Comparison of ENCODE assay signal across 19 cellular contexts in genomic region chrX:99266255-99266654, GRCh38.
DNase-seq lines count a peak whose midpoint lies in the region; ATAC-seq and TF ChIP-seq lines count a peak whose summit lies in the region.
"Had no signal": no experiment of that assay in that cellular context is flagged by ENCODE, and none has a peak within 500 bp of the region (broad histone marks: within the 10 kb centered on the region; RNA-seq: fewer than 3 reads in every experiment).

No MANE protein-coding gene starts in this region.

- H3K4me3 Mint-ChIP-seq in GM23338 (no peak overlapping the region), H9 (no peak overlapping the region), endodermal cell (no peak overlapping the region)
- H3K4me3 Mint-ChIP-seq in naive thymus-derived CD4-positive, alpha-beta T cell, result no peak overlapping the region
- H3K4me3 Mint-ChIP-seq: B cell; CD4-positive, CD25-positive, alpha-beta regulatory T cell; CD8-positive, alpha-beta T cell; HFFc6 had no signal

- no peak overlapping the region for H2AK5ac ChIP-seq in H9 (ENCODE audit: insufficient read length, low read length)

- H3K36me3 Mint-ChIP-seq in GM23338 (ENCODE audit: low read depth), result no peaks in the 10 kb centered on the region
- H3K36me3 Mint-ChIP-seq in H9 (ENCODE audit: insufficient read depth in 1 of 3, low read depth in 3 of 3), result peaks cover 0 to 18% (median 2%) of the 10 kb centered on the region in 3 experiments; a peak in 3 of 7 replicates
- peaks cover 2% of the 10 kb centered on the region for H3K36me3 Mint-ChIP-seq in endodermal cell (ENCODE audit: low read depth)
- H3K36me3 Mint-ChIP-seq in naive thymus-derived CD4-positive, alpha-beta T cell, result no peaks in the 10 kb centered on the region
- H3K36me3 Mint-ChIP-seq: CD4-positive, CD25-positive, alpha-beta regulatory T cell; CD8-positive, alpha-beta T cell had no signal

- H3K27ac ChIP-seq in GM23338 (ENCODE audit: low read depth) (no peak overlapping the region), H9 (ENCODE audit: insufficient read length, low read depth, low read length) (no peak overlapping the region), endodermal cell (ENCODE audit: low read depth, low read length) (no peak overlapping the region)
- H3K27ac ChIP-seq in naive thymus-derived CD4-positive, alpha-beta T cell (ENCODE audit: low read depth, low read length), result no peak overlapping the region
- H3K27ac ChIP-seq: BLaER1, C4-2B had no signal

- H4K8ac ChIP-seq in H9 (replicated peaks; ENCODE audit: insufficient read length, low read depth, low read length), result no peak overlapping the region

- no peaks in the 10 kb centered on the region for H3K9me3 ChIP-seq in H9 (ENCODE audit: control insufficient read depth, low read depth, low read length)
- H3K9me3 ChIP-seq in endodermal cell (ENCODE audit: control insufficient read depth, low read length), result peaks cover 19% of the 10 kb centered on the region
- H3K9me3 ChIP-seq in naive thymus-derived CD4-positive, alpha-beta T cell (ENCODE audit: control insufficient read depth in 2 of 3, low read length in 3 of 3), result no peaks in the 10 kb centered on the region
- H3K9me3 ChIP-seq: Caco-2, HAP-1 had no signal

- H3K4me3 ChIP-seq in GM23338, result no peak overlapping the region
- no peak overlapping the region for H3K4me3 ChIP-seq in endodermal cell (ENCODE audit: low read length)
- no peak overlapping the region for H3K4me3 ChIP-seq in naive thymus-derived CD4-positive, alpha-beta T cell (ENCODE audit: low read length)
- H3K4me3 ChIP-seq: BLaER1, HAP-1 had no signal

- H3K79me2 ChIP-seq in GM23338 (replicated peaks; ENCODE audit: insufficient read depth) (no peaks in the 10 kb centered on the region), H9 (ENCODE audit: insufficient read depth, low read length) (no peaks in the 10 kb centered on the region)

- no peaks in the 10 kb centered on the region for H3K23me2 ChIP-seq in H9 (ENCODE audit: insufficient read length, low read depth, low read length, poor library complexity, severe bottlenecking)

- H3K4me1 Mint-ChIP-seq in GM23338, result no peaks in the 10 kb centered on the region
- H3K4me1 Mint-ChIP-seq in H9, result peaks cover 4% of the 10 kb centered on the region in 2 experiments; a peak in 2 of 4 replicates
- peaks cover 2% of the 10 kb centered on the region for H3K4me1 Mint-ChIP-seq in endodermal cell
- H3K4me1 Mint-ChIP-seq in naive thymus-derived CD4-positive, alpha-beta T cell, result no peaks in the 10 kb centered on the region
- H3K4me1 Mint-ChIP-seq: B cell; CD4-positive, CD25-positive, alpha-beta regulatory T cell had no signal

- no peak overlapping the region for H3K4ac ChIP-seq in H9 (ENCODE audit: low read depth, low read length)

- no peaks in the 10 kb centered on the region for H3K36me3 ChIP-seq in GM23338 (ENCODE audit: insufficient read depth)
- no peaks in the 10 kb centered on the region for H3K36me3 ChIP-seq in endodermal cell (ENCODE audit: control insufficient read depth, insufficient read depth, low read length)
- no peaks in the 10 kb centered on the region for H3K36me3 ChIP-seq in naive thymus-derived CD4-positive, alpha-beta T cell (ENCODE audit: control insufficient read depth in 2 of 3, insufficient read depth in 3 of 3, low read length in 3 of 3)
- H3K36me3 ChIP-seq: BLaER1, HAP-1 had no signal

- no peak overlapping the region for H3K23ac ChIP-seq in H9 (ENCODE audit: insufficient read length, low read depth, low read length)

- DNase-seq in NCI-H748 (lab: John Stamatoyannopoulos, UW; ENCODE audit: unreplicated experiment) (peak; percentile 0), NCI-H748 treated with DMSO at 0.1 percent for 48 hours (lab: John Stamatoyannopoulos, UW) (no peak), GM23338 (ENCODE audit: low spot score) (peak; percentile 19), H9 (peak; percentile 39), endodermal cell (peak; percentile 55), NCI-H128 (lab: John Stamatoyannopoulos, UW; ENCODE audit: unreplicated experiment) (no peak)
- DNase-seq in naive thymus-derived CD4-positive, alpha-beta T cell, result no peak
- DNase-seq: Caco-2; CD4-positive, CD25-positive, alpha-beta regulatory T cell; CD8-positive, alpha-beta T cell; DMS153; DMS79 treated with DMSO at 0.1 percent for 48 hours; GF-D8; HFFc6 had no signal

- H2AFZ ChIP-seq in GM23338, result no peak overlapping the region
- no peak overlapping the region for H2AFZ ChIP-seq in H9 (ENCODE audit: low read length)

- H3F3A ChIP-seq in GM23338 (replicated peaks; ENCODE audit: low read depth), result no peaks in the 10 kb centered on the region

- no peak overlapping the region for H2BK15ac ChIP-seq in H9 (ENCODE audit: low read depth, low read length)

- H2BK120ac ChIP-seq in H9 (ENCODE audit: low read depth, low read length, poor library complexity, severe bottlenecking), result no peak overlapping the region

- no peaks in the 10 kb centered on the region for H3K9me2 ChIP-seq in GM23338 (ENCODE audit: insufficient read depth)

- TF ChIP-seq CTCF in GM23338 (conservative IDR thresholded peaks at IDR 0.05; ENCODE audit: low read depth in 2 of 2) (peak; percentile 21 to 49; a peak in 2 of 4 replicates), H9 (conservative IDR thresholded peaks at IDR 0.05) (peak; percentile 58), endodermal cell (conservative IDR thresholded peaks at IDR 0.05) (peak; percentile 59)

- H3K9ac ChIP-seq in H9 (ENCODE audit: extremely low read depth, insufficient read length, low read length) (no peak overlapping the region), endodermal cell (ENCODE audit: extremely low read depth, low read length, poor library complexity, severe bottlenecking) (no peak overlapping the region)
- H3K9ac ChIP-seq: BLaER1 had no signal

- no peaks in the 10 kb centered on the region for H3K27me3 ChIP-seq in GM23338 (ENCODE audit: insufficient read depth)
- no peaks in the 10 kb centered on the region for H3K27me3 ChIP-seq in H9 (ENCODE audit: insufficient read depth, low read length)
- no peaks in the 10 kb centered on the region for H3K27me3 ChIP-seq in endodermal cell (ENCODE audit: control insufficient read depth, insufficient read depth, low read length, poor library complexity, severe bottlenecking)
- H3K27me3 ChIP-seq in naive thymus-derived CD4-positive, alpha-beta T cell (ENCODE audit: control insufficient read depth in 2 of 2, insufficient read depth in 2 of 2, low read length in 2 of 2), result no peaks in the 10 kb centered on the region

- no CpG with 5 or more reads among the region's 2 CpGs for WGBS in H9 (ENCODE audit: extremely low coverage, insufficient read length, low lambda C conversion rate)
- no CpG with 5 or more reads among the region's 2 CpGs for WGBS in endodermal cell (ENCODE audit: insufficient coverage in 1 of 2, insufficient read length in 1 of 2), 2 experiments

- H3K4me1 ChIP-seq in GM23338 (ENCODE audit: insufficient read depth), result no peaks in the 10 kb centered on the region
- H3K4me1 ChIP-seq in H9 (ENCODE audit: insufficient read depth, low read length), result no peaks in the 10 kb centered on the region
- no peaks in the 10 kb centered on the region for H3K4me1 ChIP-seq in endodermal cell (ENCODE audit: control insufficient read depth, insufficient read depth, low read length)
- H3K4me1 ChIP-seq in naive thymus-derived CD4-positive, alpha-beta T cell (ENCODE audit: control insufficient read depth in 2 of 2, insufficient read depth in 2 of 2, low read length in 2 of 2), result no peaks in the 10 kb centered on the region
- H3K4me1 ChIP-seq: BLaER1, Caco-2, HAP-1 had no signal

- H3K79me1 ChIP-seq in H9 (ENCODE audit: insufficient read depth, low read depth, low read length, poor library complexity, severe bottlenecking), result no peaks in the 10 kb centered on the region

- no peak overlapping the region for H3K14ac ChIP-seq in H9 (ENCODE audit: insufficient read depth, low read length)

- no peak overlapping the region for H4K5ac ChIP-seq in H9 (ENCODE audit: insufficient read length, low read depth, low read length)

- H3T11ph ChIP-seq in H9 (ENCODE audit: low read length), result no peak overlapping the region

- POLR2A ChIA-PET in naive thymus-derived CD4-positive, alpha-beta T cell (lab: Charles Lee), result no interaction called here

- ATAC-seq in GM23338, result no peak
- ATAC-seq in GM19452 (IDR thresholded peaks at IDR 0.05; ENCODE audit: unreplicated experiment), result no peak
- ATAC-seq in naive thymus-derived CD4-positive, alpha-beta T cell, result no peak
- ATAC-seq: CD8-positive, alpha-beta T cell had no signal

- no peak overlapping the region for H2BK20ac ChIP-seq in H9 (ENCODE audit: low read depth, low read length, poor library complexity, severe bottlenecking)

- no peak overlapping the region for H2BK12ac ChIP-seq in H9 (ENCODE audit: insufficient read length, low read depth, low read length)

- H3K18ac ChIP-seq in H9 (ENCODE audit: insufficient read length, low read depth, low read length), result no peak overlapping the region

- H3K27me3 Mint-ChIP-seq in GM23338 (ENCODE audit: insufficient read depth, low read depth, poor library complexity) (no peaks in the 10 kb centered on the region), H9 (ENCODE audit: low read depth) (no peaks in the 10 kb centered on the region), endodermal cell (ENCODE audit: insufficient read depth) (no peaks in the 10 kb centered on the region)
- H3K27me3 Mint-ChIP-seq in naive thymus-derived CD4-positive, alpha-beta T cell, result no peaks in the 10 kb centered on the region
- H3K27me3 Mint-ChIP-seq: B cell; CD4-positive, CD25-positive, alpha-beta regulatory T cell had no signal

- H3K27ac Mint-ChIP-seq in GM23338, result no peak overlapping the region
- no peak overlapping the region for H3K27ac Mint-ChIP-seq in H9
- H3K27ac Mint-ChIP-seq in endodermal cell, result no peak overlapping the region
- no peak overlapping the region for H3K27ac Mint-ChIP-seq in naive thymus-derived CD4-positive, alpha-beta T cell
- H3K27ac Mint-ChIP-seq: B cell; CD4-positive, CD25-positive, alpha-beta regulatory T cell; CD8-positive, alpha-beta T cell; HFFc6 had no signal

- H3K56ac ChIP-seq in H9 (ENCODE audit: insufficient read length, low read depth, low read length), result no peak overlapping the region

- H2BK5ac ChIP-seq in H9 (ENCODE audit: insufficient read length, low read length), result no peak overlapping the region

- H3K9me3 Mint-ChIP-seq in GM23338 (peaks cover 7% of the 10 kb centered on the region; the same call in 1 of the 3 replicates), H9 (peaks cover 12 to 17% of the 10 kb centered on the region in 2 experiments), endodermal cell (peaks cover 14% of the 10 kb centered on the region)
- peaks cover 0 to 10% (median 3%) of the 10 kb centered on the region in 11 donors for H3K9me3 Mint-ChIP-seq in naive thymus-derived CD4-positive, alpha-beta T cell
- H3K9me3 Mint-ChIP-seq: CD8-positive, alpha-beta T cell had no signal

- intact Hi-C loops in naive thymus-derived CD4-positive, alpha-beta T cell (cut with micrococcal nuclease), result no loop called here

- no peak overlapping the region for H3K4me2 ChIP-seq in GM23338
- no peak overlapping the region for H3K4me2 ChIP-seq in H9 (ENCODE audit: insufficient read depth, insufficient read length, low read length)
- H3K4me2 ChIP-seq: BLaER1 had no signal

- no peak overlapping the region for H4K91ac ChIP-seq in H9 (ENCODE audit: insufficient read length, low read depth, low read length)

- H4K20me1 ChIP-seq in GM23338 (replicated peaks; ENCODE audit: insufficient read depth) (no peaks in the 10 kb centered on the region), H9 (ENCODE audit: control insufficient read depth, insufficient read depth, insufficient read length) (no peaks in the 10 kb centered on the region)
- H4K20me1 ChIP-seq: BLaER1 had no signal

- CTCF ChIA-PET in naive thymus-derived CD4-positive, alpha-beta T cell (lab: Charles Lee), result no interaction called here

Comparison
In these comparisons a context has a peak if more than half of its experiments do, and no peak if none do; other contexts are left out.
1. DNase-seq: peak in NCI-H748 (single experiment), GM23338 (single experiment), H9 (single experiment) and endodermal cell (single experiment); none in NCI-H748 treated with DMSO at 0.1 percent for 48 hours (single experiment), NCI-H128 (single experiment) and naive thymus-derived CD4-positive, alpha-beta T cell (0 of 9).
2. Peak in every context shown above with its lines, with median percentiles within 50 percentile points of each other: CTCF ChIP-seq.